In genomic region chr17:73131993-73132595, GRCh38 we compare ENCODE assay signal across 20 cellular contexts. TPM values are rescaled to one million over a fixed set of nuclear protein-coding genes. Genes with fewer than 3 reads are reported as not detected.
DNase-seq lines count a peak whose midpoint lies in the region; ATAC-seq and TF ChIP-seq lines count a peak whose summit lies in the region.
"Had no signal": no experiment of that assay in that cellular context is flagged by ENCODE, and none has a peak within 500 bp of the region (broad histone marks: within the 10 kb centered on the region; RNA-seq: fewer than 3 reads in every experiment).

No MANE protein-coding gene starts in this region.

- no peaks in the 10 kb centered on the region for H3K9me3 Mint-ChIP-seq in IgD-negative memory B cell
- no peaks in the 10 kb centered on the region for H3K9me3 Mint-ChIP-seq in stimulated activated memory B cell treated with anti-CD40 and anti-IgM and Interleukin-4, amounts not matched to agents 10 μg/mL and 1 μg/mL and 100 μg/mL, for 72 hours
- H3K9me3 Mint-ChIP-seq: activated naive CD8-positive, alpha-beta T cell treated with anti-CD3 and anti-CD28 coated beads, Interleukin-2, amount 50 U/mL, for 24 hours; activated T-helper 2 cell treated with anti-CD3 and anti-CD28 coated beads, Interferon-gamma antibody, Interleukin-2, Interleukin-4, amounts not matched to agents 10 μg/mL and 5 μg/mL and 100 μg/mL, durations not matched to agents 14 hours and 24 hours and 36 hours had no signal

- H3K9me3 ChIP-seq in T-helper 17 cell (ENCODE audit: control insufficient read depth, low read length, poor library complexity, severe bottlenecking), result no peaks in the 10 kb centered on the region
- H3K9me3 ChIP-seq: pancreas had no signal

- H3K4me1 Mint-ChIP-seq in IgD-negative memory B cell (peaks cover 7 to 9% (median 8%) of the 10 kb centered on the region in 3 donors), T-helper 17 cell (no peaks in the 10 kb centered on the region)
- peaks cover 20% of the 10 kb centered on the region for H3K4me1 Mint-ChIP-seq in stimulated activated memory B cell treated with anti-CD40 and anti-IgM and Interleukin-4, amounts not matched to agents 10 μg/mL and 1 μg/mL and 100 μg/mL, for 72 hours
- H3K4me1 Mint-ChIP-seq: activated naive CD8-positive, alpha-beta T cell treated with anti-CD3 and anti-CD28 coated beads, Interleukin-2, amount 50 U/mL, for 24 hours had no signal

- no peaks in the 10 kb centered on the region for H3K36me3 Mint-ChIP-seq in IgD-negative memory B cell
- H3K36me3 Mint-ChIP-seq in T-helper 17 cell (ENCODE audit: low read depth), result no peaks in the 10 kb centered on the region
- H3K36me3 Mint-ChIP-seq in stimulated activated memory B cell treated with anti-CD40 and anti-IgM and Interleukin-4, amounts not matched to agents 10 μg/mL and 1 μg/mL and 100 μg/mL, for 72 hours, result no peaks in the 10 kb centered on the region

- peaks cover 6% of the 10 kb centered on the region for H3K27me3 Mint-ChIP-seq in IgD-negative memory B cell
- H3K27me3 Mint-ChIP-seq in T-helper 17 cell, result no peaks in the 10 kb centered on the region
- no peaks in the 10 kb centered on the region for H3K27me3 Mint-ChIP-seq in stimulated activated memory B cell treated with anti-CD40 and anti-IgM and Interleukin-4, amounts not matched to agents 10 μg/mL and 1 μg/mL and 100 μg/mL, for 72 hours
- H3K27me3 Mint-ChIP-seq: activated naive CD8-positive, alpha-beta T cell treated with anti-CD3 and anti-CD28 coated beads, Interleukin-2, amount 50 U/mL, for 24 hours had no signal

- ATAC-seq in GM18858 (IDR thresholded peaks at IDR 0.05; ENCODE audit: unreplicated experiment) (peak; percentile 55), T-helper 17 cell (peak; percentile 42), omental fat pad (ENCODE audit: low FRiP score) (no peak), HG02610 (IDR thresholded peaks at IDR 0.05; ENCODE audit: unreplicated experiment) (no peak), GM18870 (IDR thresholded peaks at IDR 0.05; ENCODE audit: unreplicated experiment) (no peak)
- peak; percentile 97 for ATAC-seq in stimulated activated memory B cell treated with anti-CD40 and anti-IgM and Interleukin-4, amounts not matched to agents 10 μg/mL and 1 μg/mL and 100 μg/mL, for 72 hours
- ATAC-seq: activated naive CD8-positive, alpha-beta T cell treated with anti-CD3 and anti-CD28 coated beads, Interleukin-2, amount 50 U/mL, for 24 hours; pancreas had no signal

- DNase-seq in T-helper 17 cell, result no peak
- no peak for DNase-seq in omental fat pad (ENCODE audit: low spot score)
- DNase-seq: activated CD4-positive, CD25-positive, alpha-beta regulatory T cell; activated naive CD8-positive, alpha-beta T cell treated with anti-CD3 and anti-CD28 coated beads, Interleukin-2, amount 50 U/mL, for 24 hours; AML-193; dorsolateral prefrontal cortex; GF-D8; NCI-H1436 treated with DMSO at 0.1 percent for 48 hours; NCI-H2227 treated with DMSO at 0.1 percent for 48 hours; pancreas; SIG-M5; stimulated activated CD4-positive, alpha-beta T cell treated with anti-CD3 and anti-CD28 coated beads, Interleukin-2, amount 100 ng/mL, for 48 hours; T-helper 2 cell had no signal

- TF ChIP-seq CTCF in omental fat pad (IDR thresholded peaks at IDR 0.05), result no peak

- H3K27ac Mint-ChIP-seq in IgD-negative memory B cell (no peak overlapping the region), T-helper 17 cell (no peak overlapping the region)
- peak overlapping the region; percentile 74 for H3K27ac Mint-ChIP-seq in stimulated activated memory B cell treated with anti-CD40 and anti-IgM and Interleukin-4, amounts not matched to agents 10 μg/mL and 1 μg/mL and 100 μg/mL, for 72 hours
- H3K27ac Mint-ChIP-seq: activated naive CD8-positive, alpha-beta T cell treated with anti-CD3 and anti-CD28 coated beads, Interleukin-2, amount 50 U/mL, for 24 hours; activated T-helper 2 cell treated with anti-CD3 and anti-CD28 coated beads, Interferon-gamma antibody, Interleukin-2, Interleukin-4, amounts not matched to agents 10 μg/mL and 5 μg/mL and 100 μg/mL, durations not matched to agents 14 hours and 24 hours and 36 hours had no signal

- H3K4me3 Mint-ChIP-seq in IgD-negative memory B cell (peak overlapping the region; percentile 3 to 87 (median 66)), T-helper 17 cell (no peak overlapping the region)
- no peak overlapping the region for H3K4me3 Mint-ChIP-seq in stimulated activated memory B cell treated with anti-CD40 and anti-IgM and Interleukin-4, amounts not matched to agents 10 μg/mL and 1 μg/mL and 100 μg/mL, for 72 hours
- H3K4me3 Mint-ChIP-seq: activated naive CD8-positive, alpha-beta T cell treated with anti-CD3 and anti-CD28 coated beads, Interleukin-2, amount 50 U/mL, for 24 hours had no signal

RNA-seq across cellular contexts. Expression of gene SSTR2, which starts 32.7 kb away (rescaled TPM):
- polyA plus RNA-seq in IgD-negative memory B cell, result not detected
- total RNA-seq in T-helper 17 cell, result not detected
- 1 to 10 TPM; 1.9 to 3.9 (median 3.6) TPM for total RNA-seq in omental fat pad
- total RNA-seq: bronchial epithelial cell had no signal

RNA-seq across cellular contexts. Expression of gene SLC39A11, which starts 39.6 kb away (rescaled TPM):
- polyA plus RNA-seq in IgD-negative memory B cell, result 13.7 TPM
- total RNA-seq in T-helper 17 cell (10 to 100 TPM; 23.3 to 32.5 TPM), omental fat pad (10 to 100 TPM; 18.8 to 42.4 (median 31.3) TPM)

Comparison
In these comparisons a context has a peak if more than half of its experiments do, and no peak if none do; other contexts are left out.
1. ATAC-seq: peak in GM18858 (single experiment), T-helper 17 cell (single experiment) and stimulated activated memory B cell treated with anti-CD40 and anti-IgM and Interleukin-4, amounts not matched to agents 10 μg/mL and 1 μg/mL and 100 μg/mL, for 72 hours (single experiment); none in omental fat pad (single experiment), HG02610 (single experiment) and GM18870 (single experiment).
2. H3K4me3 Mint-ChIP-seq: peak in IgD-negative memory B cell (4 of 4); none in T-helper 17 cell (single experiment) and stimulated activated memory B cell treated with anti-CD40 and anti-IgM and Interleukin-4, amounts not matched to agents 10 μg/mL and 1 μg/mL and 100 μg/mL, for 72 hours (single experiment).